In the genomic region with DNA sequence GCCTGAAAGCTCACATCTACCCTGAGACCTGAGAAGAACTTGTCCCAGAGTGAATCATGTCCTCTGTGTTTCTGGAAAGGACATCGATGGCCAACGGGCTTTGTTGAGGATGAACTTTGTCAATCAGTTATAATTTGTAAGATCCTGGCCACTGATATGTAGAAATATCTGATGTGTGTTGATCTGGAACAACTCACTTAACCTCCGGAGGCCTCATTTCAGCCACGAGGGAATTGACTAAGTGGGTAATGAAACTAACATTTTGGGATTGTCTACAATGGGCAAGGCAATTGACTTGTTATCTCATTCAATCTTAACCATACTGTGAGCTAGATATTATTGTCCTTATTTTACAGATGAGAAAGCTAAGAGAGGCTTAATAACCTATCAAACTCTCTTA, we compare ENCODE assay signal across 26 cellular contexts.
"Had no signal": no experiment of that assay in that cellular context is flagged by ENCODE, and none has a peak within 500 bp of the region (broad histone marks: within the 10 kb centered on the region; RNA-seq: fewer than 3 reads in every experiment).

No MANE protein-coding gene starts in this region.

- DNase-seq: activated CD4-positive, alpha-beta T cell treated with anti-CD3 and anti-CD28 coated beads, Interleukin-2, amount 10 ng/mL, durations not matched to agents 7 days and 5 days; activated CD4-positive, CD25-positive, alpha-beta regulatory T cell; activated CD8-positive, alpha-beta memory T cell treated with anti-CD3 and anti-CD28 coated beads, Interleukin-2, amount 50 U/mL, for 4 hours; activated CD8-positive, alpha-beta T cell treated with anti-CD3 and anti-CD28 coated beads for 36 hours; activated naive CD4-positive, alpha-beta T cell treated with anti-CD3 and anti-CD28 coated beads, Interleukin-2, amount 50 U/mL, for 16 hours; activated naive CD8-positive, alpha-beta T cell treated with anti-CD3 and anti-CD28 coated beads, Interleukin-2, amount 10 ng/mL, durations not matched to agents 7 days and 5 days; activated T-cell treated with anti-CD3 and anti-CD28 coated beads, Interleukin-2, amount 50 U/mL, for 72 hours; adrenal gland; anterior cingulate cortex; cerebellar nuclear complex; Kasumi-1; NCI-H1092; NCI-H1417; NCI-H1694; NCI-H2029; NCI-H2107; NCI-H345; NCI-H510A; NCI-H526 treated with DMSO at 0.1 percent for 48 hours; NCI-H82; NK-92 treated with Interleukin-12 subunit alpha and Interleukin-12 subunit beta, amount 100 ng/mL, for 24 hours; SIG-M5; T-helper 1 cell had no signal

- FAIRE-seq: colon had no signal

- ATAC-seq: activated CD8-positive, alpha-beta T cell treated with anti-CD3 and anti-CD28 coated beads for 36 hours; activated T-cell treated with anti-CD3 and anti-CD28 coated beads, Interleukin-2, amount 50 U/mL, for 72 hours had no signal

- H3K4me3 ChIP-seq: adrenal gland, SK-N-MC had no signal

- H3K36me3 ChIP-seq: adrenal gland had no signal

- H3K9me3 ChIP-seq: adrenal gland had no signal

- H3K27ac ChIP-seq: adrenal gland, SK-N-MC, VCaP had no signal

- H3K27me3 ChIP-seq: adrenal gland had no signal

- H3K4me1 ChIP-seq: adrenal gland had no signal
